In genomic region chr15:84747423-84748273, GRCh38 we compare ENCODE assay signal across 8 cellular contexts. TPM values are rescaled to one million over a fixed set of nuclear protein-coding genes. Genes with fewer than 3 reads are reported as not detected.
A peak's percentile ranks its signal among the peaks of the same experiment; 100 is the strongest.
DNase-seq lines count a peak whose midpoint lies in the region; ATAC-seq and TF ChIP-seq lines count a peak whose summit lies in the region.

No MANE protein-coding gene starts in this region.

- H3K9me3 ChIP-seq in endodermal cell (ENCODE audit: control insufficient read depth, low read length): no peaks in the 10 kb centered on the region

- H3K4me3 Mint-ChIP-seq in activated CD8-positive, alpha-beta memory T cell treated with anti-CD3 and anti-CD28 coated beads, Interleukin-2, amount 10 ng/mL, durations not matched to agents 7 days and 5 days: peak overlapping the region; percentile 88
- H3K4me3 Mint-ChIP-seq in endodermal cell: peak overlapping the region; percentile 89

- peak; percentile 33 for ATAC-seq in GM18870 (IDR thresholded peaks at IDR 0.05; ENCODE audit: unreplicated experiment)
- peak; percentile 50 for ATAC-seq in HG03135 (IDR thresholded peaks at IDR 0.05; ENCODE audit: unreplicated experiment)
- peak; percentile 68 for ATAC-seq in activated CD8-positive, alpha-beta memory T cell treated with anti-CD3 and anti-CD28 coated beads, Interleukin-2, amount 10 ng/mL, durations not matched to agents 7 days and 5 days

- WGBS in endodermal cell (ENCODE audit: insufficient coverage in 1 of 2, insufficient read length in 1 of 2), 2 experiments: 3 to 4% methylated on average over 22 to 46 of the region's 46 CpGs

- no peaks in the 10 kb centered on the region for H3K9me3 Mint-ChIP-seq in activated CD8-positive, alpha-beta memory T cell treated with anti-CD3 and anti-CD28 coated beads, Interleukin-2, amount 10 ng/mL, durations not matched to agents 7 days and 5 days (ENCODE audit: low read depth)
- no peaks in the 10 kb centered on the region for H3K9me3 Mint-ChIP-seq in endodermal cell

- H3K9ac ChIP-seq in endodermal cell (ENCODE audit: extremely low read depth, low read length, poor library complexity, severe bottlenecking): peak overlapping the region; percentile 44

- peaks cover 6% of the 10 kb centered on the region for H3K4me1 ChIP-seq in endodermal cell (ENCODE audit: control insufficient read depth, insufficient read depth, low read length)

- H3K27ac Mint-ChIP-seq in activated CD8-positive, alpha-beta memory T cell treated with anti-CD3 and anti-CD28 coated beads, Interleukin-2, amount 10 ng/mL, durations not matched to agents 7 days and 5 days: peak overlapping the region; percentile 93
- H3K27ac Mint-ChIP-seq in endodermal cell: peak overlapping the region; percentile 99

- 0 out of 2 replicates have a peak, but pooled peaks have one; percentile 4 for TF ChIP-seq CTCF in AG10803 (conservative IDR thresholded peaks at IDR 0.05; ENCODE audit: low read length)
- peak; percentile 42 for TF ChIP-seq CTCF in endodermal cell (conservative IDR thresholded peaks at IDR 0.05)

- H3K36me3 ChIP-seq in endodermal cell (ENCODE audit: control insufficient read depth, insufficient read depth, low read length): peaks cover 7% of the 10 kb centered on the region

- peak overlapping the region; percentile 80 for H3K4me3 ChIP-seq in AG10803 (ENCODE audit: low read length)
- peak overlapping the region; percentile 85 for H3K4me3 ChIP-seq in endodermal cell (ENCODE audit: low read length)

- H3K27ac ChIP-seq in endodermal cell (ENCODE audit: low read depth, low read length): peak overlapping the region; percentile 73

- no peaks in the 10 kb centered on the region for H3K27me3 Mint-ChIP-seq in activated CD8-positive, alpha-beta memory T cell treated with anti-CD3 and anti-CD28 coated beads, Interleukin-2, amount 10 ng/mL, durations not matched to agents 7 days and 5 days
- H3K27me3 Mint-ChIP-seq in endodermal cell (ENCODE audit: insufficient read depth): no peaks in the 10 kb centered on the region

- H3K36me3 Mint-ChIP-seq in activated CD8-positive, alpha-beta memory T cell treated with anti-CD3 and anti-CD28 coated beads, Interleukin-2, amount 10 ng/mL, durations not matched to agents 7 days and 5 days: peaks cover 23% of the 10 kb centered on the region
- H3K36me3 Mint-ChIP-seq in endodermal cell (ENCODE audit: low read depth): no peaks in the 10 kb centered on the region

- peaks cover 56% of the 10 kb centered on the region for H3K4me1 Mint-ChIP-seq in activated CD8-positive, alpha-beta memory T cell treated with anti-CD3 and anti-CD28 coated beads, Interleukin-2, amount 10 ng/mL, durations not matched to agents 7 days and 5 days
- peaks cover 39% of the 10 kb centered on the region for H3K4me1 Mint-ChIP-seq in endodermal cell

- peak; percentile 62 for DNase-seq in AG10803 (ENCODE audit: low read depth)
- peak; percentile 76 to 84 for DNase-seq in NOMO-1 (lab: John Stamatoyannopoulos, UW; ENCODE audit: unreplicated experiment in 2 of 2)
- peak; percentile 83 for DNase-seq in activated CD8-positive, alpha-beta memory T cell treated with anti-CD3 and anti-CD28 coated beads, Interleukin-2, amount 10 ng/mL, durations not matched to agents 7 days and 5 days
- DNase-seq in endodermal cell: peak; percentile 93
- DNase-seq in midbrain (lab: John Stamatoyannopoulos, UW): peak; percentile 81
- peak; percentile 60 to 64 for DNase-seq in stimulated activated CD8-positive, alpha-beta memory T cell treated with anti-CD3 and anti-CD28 coated beads, Interleukin-15, amount 100 ng/mL, for 48 hours (ENCODE audit: low read depth in 2 of 2)

- no peaks in the 10 kb centered on the region for H3K27me3 ChIP-seq in endodermal cell (ENCODE audit: control insufficient read depth, insufficient read depth, low read length, poor library complexity, severe bottlenecking)

- CTCF ChIA-PET in activated CD8-positive, alpha-beta memory T cell treated with anti-CD3 and anti-CD28 coated beads, Interleukin-2, amount 10 ng/mL, durations not matched to agents 7 days and 5 days (lab: Charles Lee): interaction anchor here (0.6 to 7.0 kb wide), 8 partner anchors 12 to 110 kb away, joined by 3 to 41 read pairs (median 4); partner anchors contain the start of genes NMB and SEC11A

RNA-seq across cellular contexts. Expression of gene ZNF592, which starts 0.7 kb away (rescaled TPM):
- 10 to 100 TPM; 32.9 to 39.7 TPM for total RNA-seq in activated CD8-positive, alpha-beta memory T cell treated with anti-CD3 and anti-CD28 coated beads, Interleukin-2, amount 10 ng/mL, durations not matched to agents 7 days and 5 days
- total RNA-seq in endodermal cell: 10 to 100 TPM; 33.3 to 35.2 TPM
- polyA plus RNA-seq in endodermal cell (2013, experiment 1 of 2): 25.4 TPM
- polyA plus RNA-seq in endodermal cell (2013, experiment 2 of 2): 23.1 TPM

RNA-seq across cellular contexts. Expression of gene SEC11A, which starts 31.7 kb away (rescaled TPM):
- 100 to 1,000 TPM in 1 of 2 experiments, 10 to 100 TPM in 1; 96.6 to 122 TPM for total RNA-seq in activated CD8-positive, alpha-beta memory T cell treated with anti-CD3 and anti-CD28 coated beads, Interleukin-2, amount 10 ng/mL, durations not matched to agents 7 days and 5 days
- total RNA-seq in endodermal cell: 100 to 1,000 TPM; 192 to 197 TPM
- 227 TPM for polyA plus RNA-seq in endodermal cell (2013, experiment 1 of 2)
- polyA plus RNA-seq in endodermal cell (2013, experiment 2 of 2): 194 TPM

Comparison
In these comparisons a context has a peak if more than half of its experiments do, and no peak if none do; other contexts are left out.
1. Peak in every context shown above with its lines: DNase-seq, ATAC-seq, H3K4me3 ChIP-seq and H3K27ac ChIP-seq.